In the genomic region with DNA sequence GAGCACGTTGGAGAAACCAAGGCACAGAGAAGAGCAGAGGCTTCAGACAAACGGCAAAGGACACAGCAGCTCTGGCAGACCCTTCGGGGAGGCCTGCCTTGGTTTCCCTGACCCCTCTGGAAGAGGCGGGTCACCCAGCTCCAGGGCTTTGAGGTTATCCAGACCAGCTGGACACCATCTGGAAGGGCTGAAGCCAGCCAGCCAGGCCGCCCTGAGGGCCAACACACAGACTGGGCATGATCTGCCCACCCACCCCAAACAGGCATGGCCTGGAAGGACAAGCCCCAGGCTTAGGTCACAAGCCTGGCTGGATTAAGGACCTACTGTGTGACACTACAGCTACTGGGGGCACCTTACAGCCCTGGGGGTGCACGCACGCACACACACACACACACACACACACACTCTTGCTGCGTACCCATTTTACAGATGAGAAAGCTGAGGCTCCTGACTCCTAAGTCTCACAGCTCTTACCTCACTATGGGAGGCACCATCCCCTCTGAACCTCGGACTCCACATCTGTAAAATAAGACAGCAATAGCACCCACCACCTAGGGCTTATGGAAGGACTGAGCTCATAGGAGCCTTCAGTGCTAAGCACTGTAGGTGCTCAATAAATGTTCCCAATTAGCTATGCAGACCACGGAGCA, we compare ENCODE assay signal across 2 cellular contexts.
TF ChIP-seq lines count a peak whose summit lies in the region.

No MANE protein-coding gene starts in this region.

TF ChIP-seq in SK-N-SH, 30 proteins besides CTCF, POLR2A, EP300 and RAD21 (continued from another document):
- TF ChIP-seq, protein P1, sequence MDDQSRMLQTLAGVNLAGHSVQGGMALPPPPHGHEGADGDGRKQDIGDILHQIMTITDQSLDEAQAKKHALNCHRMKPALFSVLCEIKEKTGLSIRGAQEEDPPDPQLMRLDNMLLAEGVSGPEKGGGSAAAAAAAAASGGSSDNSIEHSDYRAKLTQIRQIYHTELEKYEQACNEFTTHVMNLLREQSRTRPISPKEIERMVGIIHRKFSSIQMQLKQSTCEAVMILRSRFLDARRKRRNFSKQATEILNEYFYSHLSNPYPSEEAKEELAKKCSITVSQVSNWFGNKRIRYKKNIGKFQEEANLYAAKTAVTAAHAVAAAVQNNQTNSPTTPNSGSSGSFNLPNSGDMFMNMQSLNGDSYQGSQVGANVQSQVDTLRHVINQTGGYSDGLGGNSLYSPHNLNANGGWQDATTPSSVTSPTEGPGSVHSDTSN (IDR thresholded peaks at IDR 0.05), result no peak
- TF ChIP-seq YY1 (IDR thresholded peaks at IDR 0.05; ENCODE audit: low read depth) (no peak), RCOR1 (IDR thresholded peaks at IDR 0.05; ENCODE audit: low read length) (no peak), SIN3A (IDR thresholded peaks at IDR 0.05; ENCODE audit: borderline replicate concordance, low read depth, low read length) (no peak), MXI1 (IDR thresholded peaks at IDR 0.05; ENCODE audit: low read depth, low read length) (no peak), TCF12 (IDR thresholded peaks at IDR 0.05) (no peak), MEF2A (IDR thresholded peaks at IDR 0.05; ENCODE audit: borderline replicate concordance, low read depth) (no peak), FOSL2 (IDR thresholded peaks at IDR 0.05; ENCODE audit: borderline replicate concordance, low read depth) (no peak), GATA2 (CRISPR knock-in tag; IDR thresholded peaks at IDR 0.05) (no peak), USF2 (IDR thresholded peaks at IDR 0.05; ENCODE audit: borderline replicate concordance, low read depth, low read length) (no peak)
TF ChIP-seq in SK-N-SH: peak in this region for 0.

TF ChIP-seq in SK-N-SH treated with all-trans-retinoic acid at 6 μM for 48 hours, 23 proteins besides CTCF, POLR2A, EP300 and RAD21:
- TF ChIP-seq TSHZ2 (CRISPR knock-in tag; IDR thresholded peaks at IDR 0.05), result no peak
- TF ChIP-seq PPARA (CRISPR knock-in tag; IDR thresholded peaks at IDR 0.05; ENCODE audit: borderline replicate concordance), result no peak
- no peak for TF ChIP-seq ESRRG (CRISPR knock-in tag; IDR thresholded peaks at IDR 0.05)
- no peak for TF ChIP-seq ZNF70 (CRISPR knock-in tag; IDR thresholded peaks at IDR 0.05)
- TF ChIP-seq ZFP30 (CRISPR knock-in tag; IDR thresholded peaks at IDR 0.05), result no peak
- no peak for TF ChIP-seq SNAI2 (CRISPR knock-in tag; IDR thresholded peaks at IDR 0.05)
- no peak for TF ChIP-seq GLIS3 (CRISPR knock-in tag; IDR thresholded peaks at IDR 0.05)
- no peak for TF ChIP-seq TOX (CRISPR knock-in tag; IDR thresholded peaks at IDR 0.05; ENCODE audit: borderline replicate concordance)
